In the genomic region with DNA sequence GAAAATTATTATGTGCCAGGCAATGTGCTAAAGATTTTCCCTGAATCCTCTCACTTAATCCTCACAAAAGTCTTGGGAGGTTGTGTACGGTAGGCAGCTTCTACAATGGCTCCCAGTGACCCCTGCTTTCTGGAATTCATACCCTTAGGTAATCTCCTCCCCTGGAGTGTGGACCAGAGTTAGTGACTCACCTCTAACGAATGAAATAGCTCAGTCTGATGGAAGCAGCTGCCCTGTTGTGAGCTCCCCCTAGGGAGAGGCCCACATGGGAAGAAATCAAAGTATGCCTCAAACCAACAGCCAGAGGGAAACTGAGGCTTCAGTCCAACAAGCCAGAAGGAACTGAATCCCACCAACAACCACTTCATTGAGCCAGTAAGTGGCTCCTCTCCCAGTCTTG, we compare ENCODE assay signal across 24 cellular contexts.
A peak's percentile ranks its signal among the peaks of the same experiment; 100 is the strongest.
DNase-seq lines count a peak whose midpoint lies in the region; ATAC-seq, FAIRE-seq and TF ChIP-seq lines count a peak whose summit lies in the region.
"Had no signal": no experiment of that assay in that cellular context is flagged by ENCODE, and none has a peak within 500 bp of the region (broad histone marks: within the 10 kb centered on the region; RNA-seq: fewer than 3 reads in every experiment).

No MANE protein-coding gene starts in this region.

- peaks cover 9% of the 10 kb centered on the region for H3K4me1 ChIP-seq in endodermal cell (ENCODE audit: control insufficient read depth, insufficient read depth, low read length)
- H3K4me1 ChIP-seq in vagina, result no peaks in the 10 kb centered on the region
- H3K4me1 ChIP-seq: BLaER1 treated with 17β-estradiol and CSF1 and Interleukin-3, amounts not matched to agents 10 nM and 100 nM; breast epithelium; heart left ventricle; spleen had no signal

- H3K9me3 Mint-ChIP-seq in endodermal cell, result no peaks in the 10 kb centered on the region
- H3K9me3 Mint-ChIP-seq: activated naive CD4-positive, alpha-beta T cell treated with anti-CD3 and anti-CD28 coated beads, Interleukin-2, amount 50 U/mL, for 72 hours; activated T-cell treated with anti-CD3 and anti-CD28 coated beads, Interleukin-2, amount 50 U/mL, for 72 hours; nephron progenitor cell had no signal

- DNase-seq in ELF-1 (ENCODE audit: low read depth, low spot score) (peak; percentile 78), RCC 7860 (ENCODE audit: low spot score) (peak; percentile 82), endodermal cell (peak; percentile 59), renal cortical epithelial cell (ENCODE audit: low read depth) (peak; percentile 82), NCI-H526 (lab: John Stamatoyannopoulos, UW) (no peak), vagina (ENCODE audit: extremely low spot score in 2 of 2) (no peak)
- DNase-seq: activated CD8-positive, alpha-beta T cell treated with anti-CD3 and anti-CD28 coated beads, Interleukin-2, amount 10 ng/mL, durations not matched to agents 7 days and 5 days; activated T-cell treated with anti-CD3 and anti-CD28 coated beads, Interleukin-2, amount 50 U/mL, for 72 hours; heart left ventricle; kidney; NCI-H1930; NCI-H510A; nephron progenitor cell; SHP77 treated with DMSO at 0.1 percent for 48 hours; spleen; stimulated activated CD8-positive, alpha-beta memory T cell treated with anti-CD3 and anti-CD28 coated beads, Interleukin-4, amount 100 ng/mL, for 48 hours; T-helper 17 cell; WERI-Rb-1 had no signal

- no peaks in the 10 kb centered on the region for H3K27me3 ChIP-seq in endodermal cell (ENCODE audit: control insufficient read depth, insufficient read depth, low read length, poor library complexity, severe bottlenecking)
- H3K27me3 ChIP-seq in vagina, result no peaks in the 10 kb centered on the region
- H3K27me3 ChIP-seq: BLaER1 treated with 17β-estradiol and CSF1 and Interleukin-3, amounts not matched to agents 10 nM and 100 nM had no signal

- TF ChIP-seq POLR2A in vagina (IDR thresholded peaks at IDR 0.05), result no peak

- H3K27ac ChIP-seq in endodermal cell (ENCODE audit: low read depth, low read length), result no peak overlapping the region
- H3K27ac ChIP-seq in vagina, result no peak overlapping the region
- H3K27ac ChIP-seq: BLaER1 treated with 17β-estradiol and CSF1 and Interleukin-3, amounts not matched to agents 10 nM and 100 nM; breast epithelium; heart left ventricle; spleen; WERI-Rb-1 had no signal

- H3K9me3 ChIP-seq in endodermal cell (ENCODE audit: control insufficient read depth, low read length) (peaks cover 6% of the 10 kb centered on the region), vagina (no peaks in the 10 kb centered on the region)
- H3K9me3 ChIP-seq: BLaER1 treated with 17β-estradiol and CSF1 and Interleukin-3, amounts not matched to agents 10 nM and 100 nM; breast epithelium; spleen had no signal

- no peak for FAIRE-seq in RCC 7860 (lab: Jason Lieb, UNC)
- FAIRE-seq: GM12892, kidney had no signal

- no peak for TF ChIP-seq CTCF in endodermal cell (conservative IDR thresholded peaks at IDR 0.05)
- TF ChIP-seq CTCF in vagina (IDR thresholded peaks at IDR 0.05), result no peak

- WGBS in endodermal cell (ENCODE audit: insufficient coverage in 1 of 2, insufficient read length in 1 of 2), 2 experiments, result 73 to 100% methylated on average over 1 to 2 of the region's 2 CpGs

- no peaks in the 10 kb centered on the region for H3K27me3 Mint-ChIP-seq in endodermal cell (ENCODE audit: insufficient read depth)

- peak overlapping the region; percentile 27 for H3K27ac Mint-ChIP-seq in endodermal cell
- H3K27ac Mint-ChIP-seq: activated CD8-positive, alpha-beta T cell treated with anti-CD3 and anti-CD28 coated beads, Interleukin-2, amount 10 ng/mL, durations not matched to agents 7 days and 5 days; activated naive CD4-positive, alpha-beta T cell treated with anti-CD3 and anti-CD28 coated beads, Interleukin-2, amount 50 U/mL, for 72 hours; activated T-cell treated with anti-CD3 and anti-CD28 coated beads, Interleukin-2, amount 50 U/mL, for 72 hours; T-helper 17 cell had no signal

- H3K4me1 Mint-ChIP-seq in endodermal cell, result peaks cover 11% of the 10 kb centered on the region
- H3K4me1 Mint-ChIP-seq: T-helper 17 cell had no signal

- ATAC-seq in HG03460 (IDR thresholded peaks at IDR 0.05; ENCODE audit: unreplicated experiment) (no peak), GM19023 (IDR thresholded peaks at IDR 0.05; ENCODE audit: unreplicated experiment) (no peak)
- ATAC-seq: activated CD8-positive, alpha-beta T cell treated with anti-CD3 and anti-CD28 coated beads, Interleukin-2, amount 10 ng/mL, durations not matched to agents 7 days and 5 days; activated naive CD4-positive, alpha-beta T cell treated with anti-CD3 and anti-CD28 coated beads, Interleukin-2, amount 50 U/mL, for 72 hours; activated T-cell treated with anti-CD3 and anti-CD28 coated beads, Interleukin-2, amount 50 U/mL, for 72 hours; heart left ventricle; T-helper 17 cell had no signal

- no peak overlapping the region for H3K4me3 ChIP-seq in endodermal cell (ENCODE audit: low read length)
- no peak overlapping the region for H3K4me3 ChIP-seq in vagina
- H3K4me3 ChIP-seq: BLaER1 treated with 17β-estradiol and CSF1 and Interleukin-3, amounts not matched to agents 10 nM and 100 nM; breast epithelium; heart left ventricle; spleen had no signal

- H3K9ac ChIP-seq in endodermal cell (ENCODE audit: extremely low read depth, low read length, poor library complexity, severe bottlenecking), result no peak overlapping the region
- H3K9ac ChIP-seq: BLaER1 treated with 17β-estradiol and CSF1 and Interleukin-3, amounts not matched to agents 10 nM and 100 nM had no signal

- H3K36me3 ChIP-seq in endodermal cell (ENCODE audit: control insufficient read depth, insufficient read depth, low read length), result no peaks in the 10 kb centered on the region
- no peaks in the 10 kb centered on the region for H3K36me3 ChIP-seq in vagina
- H3K36me3 ChIP-seq: BLaER1 treated with 17β-estradiol and CSF1 and Interleukin-3, amounts not matched to agents 10 nM and 100 nM; breast epithelium; heart left ventricle; spleen; WERI-Rb-1 had no signal

- no peak overlapping the region for H3K4me3 Mint-ChIP-seq in endodermal cell
- H3K4me3 Mint-ChIP-seq: activated CD8-positive, alpha-beta T cell treated with anti-CD3 and anti-CD28 coated beads, Interleukin-2, amount 10 ng/mL, durations not matched to agents 7 days and 5 days; activated T-cell treated with anti-CD3 and anti-CD28 coated beads, Interleukin-2, amount 50 U/mL, for 72 hours; nephron progenitor cell; T-helper 17 cell had no signal

- intact Hi-C loops in vagina (cut with DNase I), result no loop called here

- H3K36me3 Mint-ChIP-seq in endodermal cell (ENCODE audit: low read depth), result no peaks in the 10 kb centered on the region
- H3K36me3 Mint-ChIP-seq: activated naive CD4-positive, alpha-beta T cell treated with anti-CD3 and anti-CD28 coated beads, Interleukin-2, amount 50 U/mL, for 72 hours had no signal

Comparison
In these comparisons a context has a peak if more than half of its experiments do, and no peak if none do; other contexts are left out.
1. DNase-seq: peak in ELF-1 (single experiment), RCC 7860 (single experiment), endodermal cell (single experiment) and renal cortical epithelial cell (single experiment); none in NCI-H526 (0 of 2) and vagina (0 of 2).